ENCODE assay signal across 30 cellular contexts in the genomic region with DNA sequence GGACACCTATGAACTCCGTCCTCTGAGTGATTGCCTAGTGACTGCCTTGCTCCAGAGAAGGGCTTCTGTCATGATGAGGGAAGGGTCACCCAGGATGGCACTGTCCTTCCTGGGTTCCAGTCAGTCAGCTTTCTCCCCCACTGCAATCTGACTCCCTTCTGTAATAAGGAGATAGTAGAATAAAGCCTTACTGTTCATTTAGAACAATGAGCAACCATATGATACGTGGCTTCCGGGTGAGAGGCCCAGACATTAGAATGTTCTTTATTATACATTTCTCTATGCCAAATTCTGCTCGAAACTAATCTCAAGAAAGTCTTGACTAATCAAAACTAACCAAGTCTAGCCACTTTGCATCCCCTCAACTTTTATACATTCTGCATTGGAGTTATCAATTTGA.
"Had no signal": no experiment of that assay in that cellular context is flagged by ENCODE, and none has a peak within 500 bp of the region (broad histone marks: within the 10 kb centered on the region; RNA-seq: fewer than 3 reads in every experiment).

No MANE protein-coding gene starts in this region.

- H3K4me3 ChIP-seq: adrenal gland, ascending aorta, cardiac muscle cell, gastrocnemius medialis, hepatocyte, pancreas, psoas muscle, sigmoid colon, suprapubic skin, transverse colon had no signal

- H3K27me3 ChIP-seq: adrenal gland, ascending aorta, cardiac muscle cell, gastrocnemius medialis, hepatocyte, pancreas, sigmoid colon, suprapubic skin, transverse colon had no signal

- H3K27ac ChIP-seq: adrenal gland, ascending aorta, cardiac muscle cell, gastrocnemius medialis, hepatocyte, pancreas, psoas muscle, sigmoid colon, suprapubic skin, transverse colon had no signal

- ATAC-seq: gastrocnemius medialis; left cardiac atrium; left ventricle myocardium superior; pancreas; psoas muscle; stimulated activated memory B cell treated with anti-CD40 and anti-IgM and Interleukin-4, amounts not matched to agents 10 μg/mL and 1 μg/mL and 100 μg/mL, for 72 hours; stimulated activated naive CD8-positive, alpha-beta T cell treated with anti-CD3 and anti-CD28 coated beads, Interleukin-15, amount 100 ng/mL, for 72 hours had no signal

- DNase-seq: activated CD4-positive, alpha-beta memory T cell treated with anti-CD3 and anti-CD28 coated beads for 36 hours; activated CD4-positive, alpha-beta T cell treated with anti-CD3 and anti-CD28 coated beads, Interleukin-2, amount 10 ng/mL, durations not matched to agents 24 days and 14 days; activated CD4-positive, CD25-positive, alpha-beta regulatory T cell treated with anti-CD3 and anti-CD28 coated beads, Interleukin-2, amount 50 U/mL, for 72 hours; activated CD8-positive, alpha-beta memory T cell treated with anti-CD3 and anti-CD28 coated beads, Interleukin-2, amount 50 U/mL, for 4 hours; activated effector memory CD4-positive, alpha-beta T cell treated with anti-CD3 and anti-CD28 coated beads, Interleukin-2, amount 50 U/mL, for 16 hours; activated naive CD4-positive, alpha-beta T cell treated with anti-CD3 and anti-CD28 coated beads for 36 hours; activated naive CD8-positive, alpha-beta T cell treated with anti-CD3 and anti-CD28 coated beads for 36 hours; activated T-cell treated with anti-CD3 and anti-CD28 coated beads, Interleukin-2, amount 50 U/mL, for 1 hour; adrenal gland; cortex of kidney; gastrocnemius medialis; islet precursor cell; left cardiac atrium; left ventricle myocardium superior; naive B cell; pancreas; psoas muscle; sigmoid colon; small intestine; stimulated activated CD4-positive, alpha-beta T cell treated with anti-CD3 and anti-CD28 coated beads, Interleukin-1b, Interleukin-23, amount 100 ng/mL, for 48 hours; stimulated activated CD4-positive, alpha-beta T cell treated with anti-CD3 and anti-CD28 coated beads, Interleukin-4, amount 100 ng/mL, for 4 hours; stimulated activated CD8-positive, alpha-beta memory T cell treated with anti-CD3 and anti-CD28 coated beads, Interleukin-4, amount 100 ng/mL, for 48 hours; stimulated activated naive CD8-positive, alpha-beta T cell treated with anti-CD3 and anti-CD28 coated beads, Interleukin-15, amount 100 ng/mL, for 72 hours; T1000; transverse colon had no signal
